9 cellular contexts compared by ENCODE assay signal in genomic region chr20:62304331-62305148, GRCh38. TPM values are rescaled to one million over a fixed set of nuclear protein-coding genes. Genes with fewer than 3 reads are reported as not detected.
DNase-seq lines count a peak whose midpoint lies in the region; TF ChIP-seq lines count a peak whose summit lies in the region.
"Had no signal": no experiment of that assay in that cellular context is flagged by ENCODE, and none has a peak within 500 bp of the region (broad histone marks: within the 10 kb centered on the region; RNA-seq: fewer than 3 reads in every experiment).

No MANE protein-coding gene starts in this region.

- no peak for TF ChIP-seq CTCF in C4-2B (conservative IDR thresholded peaks at IDR 0.05)
- TF ChIP-seq CTCF in MM.1S (IDR thresholded peaks at IDR 0.05; ENCODE audit: low read length) = no peak
- no peak for TF ChIP-seq CTCF in neural cell (IDR thresholded peaks at IDR 0.05; ENCODE audit: poor library complexity, severe bottlenecking)

- H4K20me1 ChIP-seq in MM.1S (ENCODE audit: insufficient read depth, low read length) (peaks cover 30% of the 10 kb centered on the region), neural cell (ENCODE audit: insufficient read depth) (peaks cover 9% of the 10 kb centered on the region)

- H3K4me2 ChIP-seq in MM.1S (ENCODE audit: low read depth, low read length) (peak overlapping the region; percentile 95), neural cell (ENCODE audit: low read length) (peak overlapping the region; percentile 82)

- H3K36me3 ChIP-seq in MM.1S (replicated peaks; ENCODE audit: insufficient read depth, low read length) (peaks cover 15% of the 10 kb centered on the region), neural cell (ENCODE audit: insufficient read depth, low read length) (no peaks in the 10 kb centered on the region)
- peaks cover 36% of the 10 kb centered on the region for H3K36me3 ChIP-seq in effector memory CD4-positive, alpha-beta T cell (ENCODE audit: control insufficient read depth, insufficient read depth, low read length)

- H3K9me2 ChIP-seq in MM.1S (replicated peaks; ENCODE audit: insufficient read depth, low read length) (no peaks in the 10 kb centered on the region), neural cell (ENCODE audit: insufficient read depth, low read length) (no peaks in the 10 kb centered on the region)

- H3F3A ChIP-seq in MM.1S (ENCODE audit: insufficient read depth, low read length) = peaks cover 11% of the 10 kb centered on the region; the same call in 1 of the 2 replicates
- H3F3A ChIP-seq in neural cell (ENCODE audit: insufficient read depth, low read length, poor library complexity, severe bottlenecking) = no peaks in the 10 kb centered on the region

- H3K79me2 ChIP-seq in MM.1S (ENCODE audit: low read length) (peaks cover 50% of the 10 kb centered on the region), neural cell (replicated peaks; ENCODE audit: insufficient read depth, low read length) (peaks cover 14% of the 10 kb centered on the region)

- no peak for TF ChIP-seq RAD21 in neural cell (conservative IDR thresholded peaks at IDR 0.05)

- DNase-seq in MM.1S (peak; percentile 11), COR-L47 (lab: John Stamatoyannopoulos, UW) (no peak), NCI-H2107 (lab: John Stamatoyannopoulos, UW) (no peak), NK-92 (lab: John Stamatoyannopoulos, UW; ENCODE audit: unreplicated experiment) (no peak), NCI-H187 treated with DMSO at 0.1 percent for 48 hours (lab: John Stamatoyannopoulos, UW) (no peak)
- DNase-seq in effector memory CD4-positive, alpha-beta T cell = no peak
- DNase-seq: midbrain had no signal

- H3K27ac ChIP-seq in C4-2B (peak overlapping the region; percentile 95), MM.1S (ENCODE audit: low read length) (peak overlapping the region; percentile 56; the same call in 1 of the 2 replicates), neural cell (ENCODE audit: low read length) (no peak overlapping the region)
- peak overlapping the region; percentile 79 for H3K27ac ChIP-seq in effector memory CD4-positive, alpha-beta T cell (ENCODE audit: insufficient read depth, low read length, poor library complexity, severe bottlenecking)

- TF ChIP-seq EP300 in neural cell (conservative IDR thresholded peaks at IDR 0.05; ENCODE audit: poor library complexity, severe bottlenecking) = no peak

- H3K27me3 ChIP-seq in MM.1S (replicated peaks; ENCODE audit: insufficient read depth, low read length) = no peaks in the 10 kb centered on the region
- H3K27me3 ChIP-seq in effector memory CD4-positive, alpha-beta T cell (replicated peaks; ENCODE audit: control insufficient read depth, insufficient read depth, low read length, poor library complexity, severe bottlenecking) = no peaks in the 10 kb centered on the region
- H3K27me3 ChIP-seq in neural cell (ENCODE audit: insufficient read depth, low read depth, low read length) = no peaks in the 10 kb centered on the region

- H2AFZ ChIP-seq in MM.1S (ENCODE audit: low read length) (no peak overlapping the region), neural cell (ENCODE audit: low read depth, low read length) (no peak overlapping the region)

- peaks cover 9% of the 10 kb centered on the region for H3K4me1 ChIP-seq in MM.1S (ENCODE audit: low read length)
- peaks cover 27% of the 10 kb centered on the region for H3K4me1 ChIP-seq in effector memory CD4-positive, alpha-beta T cell (ENCODE audit: control insufficient read depth, insufficient read depth, low read length, poor library complexity, severe bottlenecking)

- H3K9ac ChIP-seq in MM.1S (ENCODE audit: low read length) = peak overlapping the region; percentile 91
- peak overlapping the region; percentile 66 for H3K9ac ChIP-seq in neural cell (ENCODE audit: low read length)

- H3K4me3 ChIP-seq in MM.1S (ENCODE audit: low read length) (peak overlapping the region; percentile 85), neural cell (ENCODE audit: low read length) (peak overlapping the region; percentile 93)
- peak overlapping the region; percentile 79 for H3K4me3 ChIP-seq in effector memory CD4-positive, alpha-beta T cell (ENCODE audit: insufficient read depth, low read depth, low read length, poor library complexity, severe bottlenecking)

- H3K9me3 ChIP-seq in MM.1S (replicated peaks; ENCODE audit: insufficient read depth, low read length) (no peaks in the 10 kb centered on the region), neural cell (ENCODE audit: low read length) (no peaks in the 10 kb centered on the region)
- no peaks in the 10 kb centered on the region for H3K9me3 ChIP-seq in effector memory CD4-positive, alpha-beta T cell (ENCODE audit: control insufficient read depth, low read length)

TF ChIP-seq in neural cell, 6 proteins besides CTCF, POLR2A, EP300 and RAD21:
- TF ChIP-seq EZH2 (IDR thresholded peaks at IDR 0.05; ENCODE audit: borderline replicate concordance, insufficient read depth, low read length, poor library complexity, severe bottlenecking) = no peak
- no peak for TF ChIP-seq SMC3 (conservative IDR thresholded peaks at IDR 0.05; ENCODE audit: poor library complexity)
- TF ChIP-seq MXI1 (conservative IDR thresholded peaks at IDR 0.05; ENCODE audit: poor library complexity, severe bottlenecking) = no peak
- no peak for TF ChIP-seq POLR2AphosphoS5 (IDR thresholded peaks at IDR 0.05)
- TF ChIP-seq TAF1 (IDR thresholded peaks at IDR 0.05; ENCODE audit: low read depth) = no peak
- no peak for TF ChIP-seq REST (IDR thresholded peaks at IDR 0.05; ENCODE audit: borderline replicate concordance)
TF ChIP-seq in neural cell: peak in this region for 0.

RNA-seq across cellular contexts. Expression of gene ADRM1, which starts 1.7 kb away (rescaled TPM):
- 106 and 111 TPM in 2 replicates for polyA plus RNA-seq in neural cell
- 58.3 and 58.7 TPM in 2 replicates for polyA minus RNA-seq in neural cell
